9 cellular contexts compared by ENCODE assay signal in the genomic region with DNA sequence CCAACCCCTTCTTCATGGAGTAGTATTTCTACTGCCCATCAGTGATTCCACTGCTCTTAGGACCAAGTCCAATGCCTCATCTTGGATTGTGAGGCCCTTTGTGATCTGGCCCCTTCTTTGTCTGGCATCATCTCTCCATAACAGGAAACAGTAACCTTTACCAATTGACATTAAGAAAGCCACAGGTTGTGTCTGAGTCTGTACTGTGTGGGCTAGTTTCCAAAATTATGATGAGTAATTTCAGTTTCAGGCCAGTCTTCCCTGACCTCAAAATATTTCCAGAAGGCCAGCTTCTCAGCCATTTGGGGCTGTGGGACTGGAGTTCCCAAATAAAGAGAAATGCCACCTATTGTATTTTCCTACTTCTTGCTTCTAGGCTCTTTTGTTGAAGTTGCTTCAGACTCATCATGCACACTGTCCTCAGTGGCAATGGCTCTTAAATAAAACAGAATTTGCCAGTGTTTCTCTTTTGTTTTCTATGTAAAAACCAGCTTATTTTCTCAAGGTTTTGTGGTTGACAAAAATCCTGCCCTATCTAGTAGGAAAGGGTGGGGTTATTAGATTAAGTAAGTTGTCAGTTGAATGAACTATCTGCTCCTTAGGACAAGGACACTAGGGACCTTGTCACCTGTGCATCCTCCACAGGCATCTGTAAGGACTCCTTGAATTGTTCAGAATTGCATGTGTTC. TPM values are rescaled to one million over a fixed set of nuclear protein-coding genes. Genes with fewer than 3 reads are reported as not detected.
A peak's percentile ranks its signal among the peaks of the same experiment; 100 is the strongest.
DNase-seq lines count a peak whose midpoint lies in the region; ATAC-seq and TF ChIP-seq lines count a peak whose summit lies in the region.
"Had no signal": no experiment of that assay in that cellular context is flagged by ENCODE, and none has a peak within 500 bp of the region (broad histone marks: within the 10 kb centered on the region; RNA-seq: fewer than 3 reads in every experiment).

No MANE protein-coding gene starts in this region.

- H3K9me3 ChIP-seq in left ventricle myocardium inferior (replicated peaks): no peaks in the 10 kb centered on the region
- no peaks in the 10 kb centered on the region for H3K9me3 ChIP-seq in right atrium auricular region
- H3K9me3 ChIP-seq: right lobe of liver had no signal

- no peak overlapping the region for H3K4me3 ChIP-seq in left ventricle myocardium inferior
- no peak overlapping the region for H3K4me3 ChIP-seq in right atrium auricular region
- H3K4me3 ChIP-seq: right lobe of liver had no signal

- H3K27ac ChIP-seq in left ventricle myocardium inferior (replicated peaks) (peak overlapping the region; percentile 57), right atrium auricular region (peak overlapping the region in 1 of 2 donors; percentile 59)
- H3K27ac ChIP-seq: right lobe of liver had no signal

- TF ChIP-seq CTCF in left ventricle myocardium inferior (IDR thresholded peaks at IDR 0.05; ENCODE audit: borderline replicate concordance) (no peak), right atrium auricular region (IDR thresholded peaks at IDR 0.05) (no peak)

- intact Hi-C loops in left ventricle myocardium inferior (cut with micrococcal nuclease): no loop called here

- H3K27me3 Mint-ChIP-seq in activated T-cell treated with anti-CD3 and anti-CD28 coated beads, Interleukin-2, amount 50 U/mL, for 72 hours (ENCODE audit: low read depth): no peaks in the 10 kb centered on the region

- H3K27me3 ChIP-seq in left ventricle myocardium inferior (ENCODE audit: low read depth): no peaks in the 10 kb centered on the region
- H3K27me3 ChIP-seq in right atrium auricular region: no peaks in the 10 kb centered on the region
- H3K27me3 ChIP-seq: right lobe of liver had no signal

- peaks cover 0 to 3% of the 10 kb centered on the region in 2 donors for H3K36me3 Mint-ChIP-seq in activated T-cell treated with anti-CD3 and anti-CD28 coated beads, Interleukin-2, amount 50 U/mL, for 72 hours (ENCODE audit: insufficient read depth in 2 of 2)

- peaks cover 2 to 3% of the 10 kb centered on the region in 2 donors for H3K9me3 Mint-ChIP-seq in activated T-cell treated with anti-CD3 and anti-CD28 coated beads, Interleukin-2, amount 50 U/mL, for 72 hours

- H3K4me3 Mint-ChIP-seq in activated T-cell treated with anti-CD3 and anti-CD28 coated beads, Interleukin-2, amount 50 U/mL, for 72 hours: peak overlapping the region; percentile 68 to 72

- ATAC-seq in HG03045 (IDR thresholded peaks at IDR 0.05; ENCODE audit: unreplicated experiment): peak; percentile 75
- ATAC-seq in activated T-cell treated with anti-CD3 and anti-CD28 coated beads, Interleukin-2, amount 50 U/mL, for 72 hours (replicated peaks in 1 of 2): peak; percentile 87 to 89

- H3K4me1 ChIP-seq in left ventricle myocardium inferior (peaks cover 34% of the 10 kb centered on the region), right atrium auricular region (peaks cover 0 to 20% of the 10 kb centered on the region in 2 donors)
- H3K4me1 ChIP-seq: right lobe of liver had no signal

- peaks cover 43% of the 10 kb centered on the region for H3K4me1 Mint-ChIP-seq in activated T-cell treated with anti-CD3 and anti-CD28 coated beads, Interleukin-2, amount 50 U/mL, for 72 hours (ENCODE audit: low read depth)

- peak overlapping the region; percentile 85 for H3K27ac Mint-ChIP-seq in activated T-cell treated with anti-CD3 and anti-CD28 coated beads, Interleukin-2, amount 50 U/mL, for 72 hours

- H3K36me3 ChIP-seq in left ventricle myocardium inferior (no peaks in the 10 kb centered on the region), right atrium auricular region (no peaks in the 10 kb centered on the region)
- H3K36me3 ChIP-seq: right lobe of liver had no signal

- DNase-seq in left ventricle myocardium inferior (no peak), right atrium auricular region (ENCODE audit: low spot score) (no peak), stromal cell of bone marrow (ENCODE audit: low read depth) (peak; percentile 72), NCI-H1694 (lab: John Stamatoyannopoulos, UW) (no peak), H4 (ENCODE audit: low spot score) (no peak)
- DNase-seq in activated T-cell treated with anti-CD3 and anti-CD28 coated beads, Interleukin-2, amount 50 U/mL, for 72 hours: no peak
- DNase-seq in NK-92 treated with Interleukin-12 subunit alpha and Interleukin-12 subunit beta, amount 100 ng/mL, for 24 hours (lab: John Stamatoyannopoulos, UW): no peak
- DNase-seq: right lobe of liver had no signal

RNA-seq across cellular contexts. Expression of a gene that starts 47.0 kb away (rescaled TPM):
- total RNA-seq in left ventricle myocardium inferior: 5.2 TPM
- total RNA-seq in right atrium auricular region: 1 to 10 TPM; 3.9 to 7.9 TPM
- total RNA-seq in activated T-cell treated with anti-CD3 and anti-CD28 coated beads, Interleukin-2, amount 50 U/mL, for 72 hours: not detected
- not detected in 2 replicates for total RNA-seq in H4 (2014; rRNA removed; shearing (Covaris generic))
